ENCODE assay signal across 9 cellular contexts in genomic region chr5:9156282-9156681, GRCh38.
DNase-seq lines count a peak whose midpoint lies in the region; ATAC-seq and TF ChIP-seq lines count a peak whose summit lies in the region.
"Had no signal": no experiment of that assay in that cellular context is flagged by ENCODE, and none has a peak within 500 bp of the region (broad histone marks: within the 10 kb centered on the region; RNA-seq: fewer than 3 reads in every experiment).

No MANE protein-coding gene starts in this region.

- ATAC-seq in HG02870 (IDR thresholded peaks at IDR 0.05; ENCODE audit: unreplicated experiment): peak; percentile 79
- ATAC-seq in aorta (ENCODE audit: low FRiP score): peak; percentile 60
- ATAC-seq in HG03354 (IDR thresholded peaks at IDR 0.05; ENCODE audit: poor library complexity, severe bottlenecking, unreplicated experiment): no peak
- ATAC-seq in stimulated activated naive CD8-positive, alpha-beta T cell treated with anti-CD3 and anti-CD28 coated beads, Interleukin-15, amount 100 ng/mL, for 72 hours: no peak
- ATAC-seq: left colon had no signal

- WGBS in iPS DF 6.9 (ENCODE audit: insufficient coverage, insufficient read length): no CpG with 5 or more reads among the region's 2 CpGs
- WGBS in aorta, 2 donors: 57 to 58% methylated on average over 2 of the region's 2 CpGs
- 40 to 82% methylated on average over 1 to 2 of the region's 2 CpGs for WGBS in transverse colon (ENCODE audit: low coverage in 1 of 2), 2 donors

- peak; percentile 5 for DNase-seq in GM12864 (ENCODE audit: low read depth)
- peak; percentile 18 for DNase-seq in iPS DF 6.9 (ENCODE audit: low read depth, low spot score)
- DNase-seq in aorta: peak in 1 of 2 donors; percentile 53
- DNase-seq in transverse colon: no peak
- DNase-seq in stimulated activated naive CD8-positive, alpha-beta T cell treated with anti-CD3 and anti-CD28 coated beads, Interleukin-15, amount 100 ng/mL, for 72 hours: no peak

- H3K4me3 ChIP-seq in GM12864 (ENCODE audit: low read depth, low read length): no peak overlapping the region
- no peak overlapping the region for H3K4me3 ChIP-seq in WI38 (ENCODE audit: low read depth, low read length)
- H3K4me3 ChIP-seq in iPS DF 6.9 (ENCODE audit: low read length): no peak overlapping the region
- H3K4me3 ChIP-seq in aorta (ENCODE audit: low read length in 2 of 2): no peak overlapping the region
- H3K4me3 ChIP-seq in transverse colon: no peak overlapping the region

- TF ChIP-seq EP300 in transverse colon (IDR thresholded peaks at IDR 0.05; ENCODE audit: low read depth): no peak

- H3K27ac ChIP-seq in iPS DF 6.9 (ENCODE audit: low read length): no peak overlapping the region
- no peak overlapping the region for H3K27ac ChIP-seq in aorta (ENCODE audit: low read depth in 1 of 2, low read length in 2 of 2)
- no peak overlapping the region for H3K27ac ChIP-seq in transverse colon

- H3K9me3 ChIP-seq in iPS DF 6.9 (ENCODE audit: control insufficient read depth, insufficient read depth, low read length) (no peaks in the 10 kb centered on the region), aorta (ENCODE audit: control insufficient read depth, low read length) (no peaks in the 10 kb centered on the region), transverse colon (no peaks in the 10 kb centered on the region)

- TF ChIP-seq CTCF in GM12864 (IDR thresholded peaks at IDR 0.05; ENCODE audit: low read depth, low read length, missing control alignments) (peak; percentile 56), WI38 (IDR thresholded peaks at IDR 0.05; ENCODE audit: low read depth, low read length) (peak; percentile 48; the same call in 1 of the 2 replicates), transverse colon (IDR thresholded peaks at IDR 0.05) (peak in 2 of 5 experiments; percentile 20 to 21)

- H3K27me3 ChIP-seq in iPS DF 6.9 (ENCODE audit: control insufficient read depth, insufficient read depth, low read length) (no peaks in the 10 kb centered on the region), aorta (ENCODE audit: control insufficient read depth in 1 of 2, insufficient read depth in 2 of 2, low read length in 1 of 2) (no peaks in the 10 kb centered on the region), transverse colon (no peaks in the 10 kb centered on the region)

- H3K27me3 Mint-ChIP-seq in stimulated activated naive CD8-positive, alpha-beta T cell treated with anti-CD3 and anti-CD28 coated beads, Interleukin-15, amount 100 ng/mL, for 72 hours: no peaks in the 10 kb centered on the region

- no peak overlapping the region for H3K4me3 Mint-ChIP-seq in stimulated activated naive CD8-positive, alpha-beta T cell treated with anti-CD3 and anti-CD28 coated beads, Interleukin-15, amount 100 ng/mL, for 72 hours

- no peaks in the 10 kb centered on the region for H3K4me1 Mint-ChIP-seq in stimulated activated naive CD8-positive, alpha-beta T cell treated with anti-CD3 and anti-CD28 coated beads, Interleukin-15, amount 100 ng/mL, for 72 hours

- no peaks in the 10 kb centered on the region for H3K4me1 ChIP-seq in iPS DF 6.9 (ENCODE audit: control insufficient read depth, insufficient read depth, low read length)
- H3K4me1 ChIP-seq in aorta (ENCODE audit: control insufficient read depth in 1 of 2, insufficient read depth in 2 of 2, low read length in 2 of 2): no peaks in the 10 kb centered on the region
- H3K4me1 ChIP-seq in transverse colon: no peaks in the 10 kb centered on the region

- intact Hi-C loops in aorta (cut with DNase I): loop anchor here in 1 of 2 donors (10.0 kb wide), 1 partner anchor 389 kb away; the partner anchor contains the start of gene SEMA5A
- intact Hi-C loops in transverse colon (cut with DNase I; ENCODE audit: low total_unique reads): no loop called here

- no peak overlapping the region for H3K27ac Mint-ChIP-seq in stimulated activated naive CD8-positive, alpha-beta T cell treated with anti-CD3 and anti-CD28 coated beads, Interleukin-15, amount 100 ng/mL, for 72 hours

- peaks cover 4 to 23% of the 10 kb centered on the region in 2 donors for H3K9me3 Mint-ChIP-seq in stimulated activated naive CD8-positive, alpha-beta T cell treated with anti-CD3 and anti-CD28 coated beads, Interleukin-15, amount 100 ng/mL, for 72 hours

- H3K36me3 ChIP-seq in iPS DF 6.9 (ENCODE audit: control insufficient read depth, insufficient read depth, low read length) (no peaks in the 10 kb centered on the region), aorta (ENCODE audit: control insufficient read depth in 1 of 2, insufficient read depth in 2 of 2, low read length in 1 of 2) (no peaks in the 10 kb centered on the region), transverse colon (no peaks in the 10 kb centered on the region)

- in situ Hi-C loops in transverse colon (cut with MboI; ENCODE audit: low pct_ligation_motif_present in 1 of 4, low pct_unique_long_range_greater_than_20kb in 1 of 4, low sequenced_read_pairs in 3 of 4): no loop called here

- no peak for TF ChIP-seq POLR2A in transverse colon (IDR thresholded peaks at IDR 0.05)

Comparison
In these comparisons a context has a peak if more than half of its experiments do, and no peak if none do; other contexts are left out.
1. DNase-seq: peak in GM12864 (single experiment) and iPS DF 6.9 (single experiment); none in transverse colon (single experiment) and stimulated activated naive CD8-positive, alpha-beta T cell treated with anti-CD3 and anti-CD28 coated beads, Interleukin-15, amount 100 ng/mL, for 72 hours (0 of 2).
2. ATAC-seq: peak in HG02870 (single experiment) and aorta (single experiment); none in HG03354 (single experiment) and stimulated activated naive CD8-positive, alpha-beta T cell treated with anti-CD3 and anti-CD28 coated beads, Interleukin-15, amount 100 ng/mL, for 72 hours (single experiment).